Comparison of ENCODE assay signal across 8 cellular contexts in genomic region chr15:40906101-40906946, GRCh38. TPM values are rescaled to one million over a fixed set of nuclear protein-coding genes. Genes with fewer than 3 reads are reported as not detected.
DNase-seq lines count a peak whose midpoint lies in the region; ATAC-seq and TF ChIP-seq lines count a peak whose summit lies in the region.

No MANE protein-coding gene starts in this region.

- DNase-seq in NCI-H2029 treated with DMSO at 0.1 percent for 48 hours (lab: John Stamatoyannopoulos, UW) (peak; percentile 88), UCSD-AML1 (lab: John Stamatoyannopoulos, UW; ENCODE audit: unreplicated experiment) (peak; percentile 88), brain microvascular endothelial cell (peak; percentile 62)

- in situ Hi-C loops in brain microvascular endothelial cell (cut with HindIII; ENCODE audit: low pct_ligation_motif_present, low sequenced_read_pairs) = loop anchor here (25.0 kb wide), 1 partner anchor 106 kb away; no protein-coding TSS in a partner anchor

- H3K9me3 ChIP-seq in iPS-18a (ENCODE audit: control insufficient read depth, low read depth, low read length) (no peaks in the 10 kb centered on the region), skeletal muscle tissue (ENCODE audit: control insufficient read depth in 3 of 3, low read length in 3 of 3) (no peaks in the 10 kb centered on the region)

- H3K9ac ChIP-seq in iPS-18a (ENCODE audit: low read length) = no peak overlapping the region
- peak overlapping the region; percentile 75 to 86 (median 84) for H3K9ac ChIP-seq in skeletal muscle tissue (ENCODE audit: low read depth in 1 of 3, low read length in 3 of 3)

- ATAC-seq in HG02885 (IDR thresholded peaks at IDR 0.05; ENCODE audit: poor library complexity, unreplicated experiment) (peak; percentile 73), GM21515 (IDR thresholded peaks at IDR 0.05; ENCODE audit: unreplicated experiment) (no peak)

- peak; percentile 88 for TF ChIP-seq CTCF in GM12873 (IDR thresholded peaks at IDR 0.05; ENCODE audit: insufficient read depth, low read depth, low read length, missing control alignments)
- TF ChIP-seq CTCF in brain microvascular endothelial cell (IDR thresholded peaks at IDR 0.05; ENCODE audit: low read depth, low read length, missing control alignments) = peak; percentile 78

- H3K4me1 ChIP-seq in iPS-18a (ENCODE audit: control insufficient read depth, low read depth, low read length) (peaks cover 6% of the 10 kb centered on the region), skeletal muscle tissue (ENCODE audit: control insufficient read depth in 3 of 3, insufficient read depth in 3 of 3, low read length in 3 of 3) (peaks cover 41 to 65% (median 53%) of the 10 kb centered on the region in 3 donors)

- H3K4me3 ChIP-seq in brain microvascular endothelial cell (ENCODE audit: low read depth, low read length) = peak overlapping the region; percentile 46
- peak overlapping the region; percentile 52 for H3K4me3 ChIP-seq in iPS-18a (ENCODE audit: low read length)
- H3K4me3 ChIP-seq in skeletal muscle tissue (ENCODE audit: low read length in 3 of 3) = peak overlapping the region; percentile 65 to 78 (median 76)

- H3K27me3 ChIP-seq in brain microvascular endothelial cell (replicated peaks) (no peaks in the 10 kb centered on the region), iPS-18a (ENCODE audit: control insufficient read depth, insufficient read depth, low read length) (no peaks in the 10 kb centered on the region), skeletal muscle tissue (ENCODE audit: control insufficient read depth in 3 of 3, insufficient read depth in 3 of 3, low read length in 3 of 3) (no peaks in the 10 kb centered on the region)

- peaks cover 20% of the 10 kb centered on the region for H3K36me3 ChIP-seq in brain microvascular endothelial cell (replicated peaks)
- H3K36me3 ChIP-seq in iPS-18a (ENCODE audit: control insufficient read depth, low read depth, low read length) = peaks cover 18% of the 10 kb centered on the region
- H3K36me3 ChIP-seq in skeletal muscle tissue (ENCODE audit: control insufficient read depth in 3 of 3, insufficient read depth in 3 of 3, low read length in 3 of 3) = peaks cover 15 to 16% (median 16%) of the 10 kb centered on the region in 3 donors

- H3K27ac ChIP-seq in brain microvascular endothelial cell (peak overlapping the region; percentile 3), iPS-18a (ENCODE audit: low read length) (no peak overlapping the region), skeletal muscle tissue (ENCODE audit: low read depth, low read length) (peak overlapping the region; percentile 98)

RNA-seq across cellular contexts. Expression of gene VPS18, which starts 12.1 kb away (rescaled TPM):
- 20.9 TPM for total RNA-seq in skeletal muscle tissue

RNA-seq across cellular contexts. Expression of gene DLL4, which starts 22.8 kb away (rescaled TPM):
- total RNA-seq in skeletal muscle tissue = 11.5 TPM

RNA-seq across cellular contexts. Expression of gene RHOV, which starts 32.3 kb away (rescaled TPM):
- total RNA-seq in skeletal muscle tissue = 1.0 TPM

RNA-seq across cellular contexts. Expression of gene CHAC1, which starts 46.9 kb away (rescaled TPM):
- 0.52 TPM for total RNA-seq in skeletal muscle tissue
